8 cellular contexts compared by ENCODE assay signal in genomic region chr4:83734576-83734975, GRCh38.
"Had no signal": no experiment of that assay in that cellular context is flagged by ENCODE, and none has a peak within 500 bp of the region (broad histone marks: within the 10 kb centered on the region; RNA-seq: fewer than 3 reads in every experiment).

No MANE protein-coding gene starts in this region.

- H3K4me3 Mint-ChIP-seq: H9, HFFc6 had no signal

- H3K4me1 Mint-ChIP-seq: H9 had no signal

- ATAC-seq: HCT116 had no signal

- H2AFZ ChIP-seq: GM23248 had no signal

- H3K9me3 ChIP-seq: HAP-1 had no signal

- H3K27ac Mint-ChIP-seq: H9, HFFc6 had no signal

- H3K9ac ChIP-seq: GM23248 had no signal

- H3K36me3 ChIP-seq: HAP-1 had no signal

- DNase-seq: GM23248, GOT3, H7, H9, HCEC 1CT, HFFc6 had no signal

- H3K4me1 ChIP-seq: HAP-1 had no signal

- H3K27ac ChIP-seq: GM23248 had no signal

- H3K9me3 Mint-ChIP-seq: HFFc6 had no signal

- H3K4me3 ChIP-seq: GM23248, HAP-1 had no signal
